ENCODE assay signal across 10 cellular contexts in genomic region chr4:186554485-186554884, GRCh38. TPM values are rescaled to one million over a fixed set of nuclear protein-coding genes. Genes with fewer than 3 reads are reported as not detected.
DNase-seq lines count a peak whose midpoint lies in the region; ATAC-seq, FAIRE-seq and TF ChIP-seq lines count a peak whose summit lies in the region.
"Had no signal": no experiment of that assay in that cellular context is flagged by ENCODE, and none has a peak within 500 bp of the region (broad histone marks: within the 10 kb centered on the region; RNA-seq: fewer than 3 reads in every experiment).

No MANE protein-coding gene starts in this region.

- H3K9me3 Mint-ChIP-seq in chondrocyte (ENCODE audit: low read depth) (peaks cover 2% of the 10 kb centered on the region), mesothelial cell of epicardium (no peaks in the 10 kb centered on the region)
- H3K9me3 Mint-ChIP-seq in activated T-helper 1 cell treated with anti-CD3 and anti-CD28 coated beads, Interleukin-12 subunit alpha, Interleukin-12 subunit beta, Interleukin-2, Interleukin-4 antibody, amounts not matched to agents 30 ng/mL and 10 ng/mL and 1 ng/mL, durations not matched to agents 14 hours and 24 hours and 36 hours = no peaks in the 10 kb centered on the region

- H3K27me3 Mint-ChIP-seq in chondrocyte (ENCODE audit: low read depth) = peaks cover 38% of the 10 kb centered on the region
- H3K27me3 Mint-ChIP-seq in mesothelial cell of epicardium (ENCODE audit: low read depth) = peaks cover 65% of the 10 kb centered on the region
- peaks cover 14% of the 10 kb centered on the region for H3K27me3 Mint-ChIP-seq in activated T-helper 1 cell treated with anti-CD3 and anti-CD28 coated beads, Interleukin-12 subunit alpha, Interleukin-12 subunit beta, Interleukin-2, Interleukin-4 antibody, amounts not matched to agents 30 ng/mL and 10 ng/mL and 1 ng/mL, durations not matched to agents 14 hours and 24 hours and 36 hours (ENCODE audit: insufficient read depth)

- no peak for ATAC-seq in HG03442 (IDR thresholded peaks at IDR 0.05; ENCODE audit: unreplicated experiment)

- intact Hi-C loops in activated T-helper 1 cell treated with anti-CD3 and anti-CD28 coated beads, Interleukin-12 subunit alpha, Interleukin-12 subunit beta, Interleukin-2, Interleukin-4 antibody, amounts not matched to agents 30 ng/mL and 10 ng/mL and 1 ng/mL, durations not matched to agents 14 hours and 24 hours and 36 hours (cut with micrococcal nuclease) = no loop called here

- TF ChIP-seq CTCF in chondrocyte (IDR thresholded peaks at IDR 0.05) (peak; percentile 61), mesothelial cell of epicardium (IDR thresholded peaks at IDR 0.05; ENCODE audit: unreplicated experiment) (no peak)

- H3K36me3 Mint-ChIP-seq in chondrocyte (ENCODE audit: low read depth) (no peaks in the 10 kb centered on the region), mesothelial cell of epicardium (no peaks in the 10 kb centered on the region)
- H3K36me3 Mint-ChIP-seq in activated T-helper 1 cell treated with anti-CD3 and anti-CD28 coated beads, Interleukin-12 subunit alpha, Interleukin-12 subunit beta, Interleukin-2, Interleukin-4 antibody, amounts not matched to agents 30 ng/mL and 10 ng/mL and 1 ng/mL, durations not matched to agents 14 hours and 24 hours and 36 hours (ENCODE audit: low read depth) = no peaks in the 10 kb centered on the region
- H3K36me3 Mint-ChIP-seq: activated naive CD8-positive, alpha-beta T cell had no signal

- DNase-seq in AG08395 (ENCODE audit: low spot score) (peak; percentile 28), M059J (ENCODE audit: low read depth) (peak; percentile 14), chondrocyte (ENCODE audit: low spot score) (no peak), mesothelial cell of epicardium (ENCODE audit: low spot score in 2 of 2, unreplicated experiment in 2 of 2) (no peak), inferior parietal cortex (ENCODE audit: extremely low spot score) (no peak), GM19239 (ENCODE audit: insufficient read length, low spot score) (no peak)
- DNase-seq in activated T-helper 1 cell treated with anti-CD3 and anti-CD28 coated beads, Interleukin-12 subunit alpha, Interleukin-12 subunit beta, Interleukin-2, Interleukin-4 antibody, amounts not matched to agents 30 ng/mL and 10 ng/mL and 1 ng/mL, durations not matched to agents 14 hours and 24 hours and 36 hours (ENCODE audit: low spot score) = no peak

- peaks cover 31% of the 10 kb centered on the region for H3K4me1 Mint-ChIP-seq in chondrocyte (ENCODE audit: low read depth)
- peaks cover 11% of the 10 kb centered on the region for H3K4me1 Mint-ChIP-seq in mesothelial cell of epicardium
- H3K4me1 Mint-ChIP-seq in activated T-helper 1 cell treated with anti-CD3 and anti-CD28 coated beads, Interleukin-12 subunit alpha, Interleukin-12 subunit beta, Interleukin-2, Interleukin-4 antibody, amounts not matched to agents 30 ng/mL and 10 ng/mL and 1 ng/mL, durations not matched to agents 14 hours and 24 hours and 36 hours (ENCODE audit: low read depth) = no peaks in the 10 kb centered on the region

- peak overlapping the region; percentile 67 for H3K4me3 Mint-ChIP-seq in chondrocyte (ENCODE audit: unreplicated experiment)
- peak overlapping the region; percentile 71 for H3K4me3 Mint-ChIP-seq in mesothelial cell of epicardium
- no peak overlapping the region for H3K4me3 Mint-ChIP-seq in activated T-helper 1 cell treated with anti-CD3 and anti-CD28 coated beads, Interleukin-12 subunit alpha, Interleukin-12 subunit beta, Interleukin-2, Interleukin-4 antibody, amounts not matched to agents 30 ng/mL and 10 ng/mL and 1 ng/mL, durations not matched to agents 14 hours and 24 hours and 36 hours
- H3K4me3 Mint-ChIP-seq: activated naive CD8-positive, alpha-beta T cell had no signal

- H3K27ac Mint-ChIP-seq in chondrocyte (ENCODE audit: unreplicated experiment) = no peak overlapping the region
- H3K27ac Mint-ChIP-seq in mesothelial cell of epicardium = no peak overlapping the region
- H3K27ac Mint-ChIP-seq in activated T-helper 1 cell treated with anti-CD3 and anti-CD28 coated beads, Interleukin-12 subunit alpha, Interleukin-12 subunit beta, Interleukin-2, Interleukin-4 antibody, amounts not matched to agents 30 ng/mL and 10 ng/mL and 1 ng/mL, durations not matched to agents 14 hours and 24 hours and 36 hours = no peak overlapping the region
- H3K27ac Mint-ChIP-seq: activated naive CD8-positive, alpha-beta T cell had no signal

- no peak for FAIRE-seq in GM19239 (lab: Jason Lieb, UNC)

RNA-seq across cellular contexts. Expression of gene MTNR1A, which starts 0.9 kb away (rescaled TPM):
- not detected in 2 replicates for total RNA-seq in M059J (2014; rRNA removed; shearing (Covaris generic))
- 0.44 TPM in 1 of 3 replicates, not detected in the others for total RNA-seq in chondrocyte
- total RNA-seq in mesothelial cell of epicardium = 0.40 to 0.80 TPM (median 0.75 TPM) in 3 replicates
- not detected in 2 replicates for total RNA-seq in activated T-helper 1 cell treated with anti-CD3 and anti-CD28 coated beads, Interleukin-12 subunit alpha, Interleukin-12 subunit beta, Interleukin-2, Interleukin-4 antibody, amounts not matched to agents 30 ng/mL and 10 ng/mL and 1 ng/mL, durations not matched to agents 14 hours and 24 hours and 36 hours
- total RNA-seq: ureter had no signal

Comparison
In these comparisons a context has a peak if more than half of its experiments do, and no peak if none do; other contexts are left out.
1. DNase-seq: peak in AG08395 (single experiment) and M059J (single experiment); none in chondrocyte (single experiment), mesothelial cell of epicardium (0 of 2), inferior parietal cortex (single experiment), activated T-helper 1 cell treated with anti-CD3 and anti-CD28 coated beads, Interleukin-12 subunit alpha, Interleukin-12 subunit beta, Interleukin-2, Interleukin-4 antibody, amounts not matched to agents 30 ng/mL and 10 ng/mL and 1 ng/mL, durations not matched to agents 14 hours and 24 hours and 36 hours (single experiment) and GM19239 (single experiment).